8 cellular contexts compared by ENCODE assay signal in the genomic region with DNA sequence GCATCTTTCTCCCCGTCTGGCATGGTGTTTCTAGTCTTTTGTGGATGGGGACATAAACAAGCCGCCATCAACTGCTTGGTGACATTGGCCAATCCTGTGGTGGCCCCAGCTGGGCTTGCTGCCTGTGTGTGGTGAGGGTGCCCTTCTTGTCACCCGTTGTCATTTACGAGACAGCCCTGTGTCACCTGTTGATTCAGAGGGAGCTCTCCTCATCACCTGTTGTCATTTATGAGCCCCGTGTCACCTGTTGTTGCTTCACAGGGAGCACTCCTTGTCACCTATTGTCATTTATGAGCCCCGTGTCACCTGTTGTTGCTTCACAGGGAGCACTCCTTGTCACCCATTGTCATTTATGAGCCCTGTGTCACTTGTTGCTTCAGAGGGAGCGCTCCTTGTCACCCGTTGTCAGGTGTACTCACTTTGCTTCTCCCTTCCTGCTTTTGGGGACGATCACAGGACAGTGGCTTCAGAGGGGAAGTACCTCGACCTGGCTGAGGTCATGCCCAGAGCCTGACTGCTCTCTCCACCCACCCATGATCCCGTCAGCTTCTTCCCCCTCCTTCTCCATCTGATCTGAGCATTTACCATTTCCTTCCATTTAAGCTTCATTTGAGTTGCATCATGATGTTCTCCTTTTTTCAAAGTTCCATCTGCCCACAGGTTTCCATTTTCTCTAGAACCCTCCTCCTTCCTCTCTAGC. TPM values are rescaled to one million over a fixed set of nuclear protein-coding genes. Genes with fewer than 3 reads are reported as not detected.
DNase-seq lines count a peak whose midpoint lies in the region; ATAC-seq and TF ChIP-seq lines count a peak whose summit lies in the region.

No MANE protein-coding gene starts in this region.

- peak overlapping the region; percentile 96 for H3K27ac Mint-ChIP-seq in stimulated activated naive CD8-positive, alpha-beta T cell treated with anti-CD3 and anti-CD28 coated beads, Interleukin-15, Interleukin-2, amounts not matched to agents 100 ng/mL and 50 ng/mL, for 24 hours

- no peaks in the 10 kb centered on the region for H3K27me3 Mint-ChIP-seq in stimulated activated naive CD8-positive, alpha-beta T cell treated with anti-CD3 and anti-CD28 coated beads, Interleukin-15, Interleukin-2, amounts not matched to agents 100 ng/mL and 50 ng/mL, for 24 hours

- no peaks in the 10 kb centered on the region for H3K9me3 ChIP-seq in liver (ENCODE audit: control insufficient read depth in 4 of 4, low read length in 3 of 4)
- H3K9me3 ChIP-seq in A673 (ENCODE audit: low read depth, low read length, poor library complexity, severe bottlenecking): no peaks in the 10 kb centered on the region

- H3K4me3 Mint-ChIP-seq in stimulated activated naive CD8-positive, alpha-beta T cell treated with anti-CD3 and anti-CD28 coated beads, Interleukin-15, Interleukin-2, amounts not matched to agents 100 ng/mL and 50 ng/mL, for 24 hours: peak overlapping the region; percentile 83

- H3K4me1 Mint-ChIP-seq in stimulated activated naive CD8-positive, alpha-beta T cell treated with anti-CD3 and anti-CD28 coated beads, Interleukin-15, Interleukin-2, amounts not matched to agents 100 ng/mL and 50 ng/mL, for 24 hours (ENCODE audit: low read depth): peaks cover 86% of the 10 kb centered on the region

- POLR2A ChIA-PET in A673 (lab: Charles Lee; ENCODE audit: low non-redundant PET): no interaction called here

- H3K4me1 ChIP-seq in liver (ENCODE audit: control insufficient read depth in 4 of 4, insufficient read depth in 4 of 4, low read length in 3 of 4) (peaks cover 8 to 52% (median 32%) of the 10 kb centered on the region in 4 donors), A673 (ENCODE audit: insufficient read depth, low read length, poor library complexity, severe bottlenecking) (peaks cover 16% of the 10 kb centered on the region)

- in situ Hi-C loops in GM13977 (cut with MboI; ENCODE audit: low pct_unique_long_range_greater_than_20kb, low sequenced_read_pairs, unreplicated experiment): no loop called here

- peak; percentile 61 for ATAC-seq in HG02759 (IDR thresholded peaks at IDR 0.05; ENCODE audit: unreplicated experiment)

- TF ChIP-seq CTCF in GM13977 (IDR thresholded peaks at IDR 0.05; ENCODE audit: extremely low read depth, insufficient read depth, missing control alignments): no peak
- no peak for TF ChIP-seq CTCF in liver (IDR thresholded peaks at IDR 0.05; ENCODE audit: low read depth, low read length, missing input control)
- no peak for TF ChIP-seq CTCF in A673 (conservative IDR thresholded peaks at IDR 0.05; ENCODE audit: low read depth, low read length)

- TF ChIP-seq RAD21 in liver (IDR thresholded peaks at IDR 0.05): no peak

- peak overlapping the region; percentile 65 to 72 for H3K27ac ChIP-seq in liver (ENCODE audit: low read depth in 1 of 2, low read length in 2 of 2)
- H3K27ac ChIP-seq in A673 (ENCODE audit: low read depth, low read length, poor library complexity, severe bottlenecking): no peak overlapping the region

- H3K9ac ChIP-seq in liver (ENCODE audit: low read depth in 1 of 2, low read length in 2 of 2): no peak overlapping the region

- no TSS peak for BruUV-seq in A673 (replicated peaks; lab: Mats Ljungman, UMichigan)

- peaks cover 22% of the 10 kb centered on the region for H3K36me3 Mint-ChIP-seq in stimulated activated naive CD8-positive, alpha-beta T cell treated with anti-CD3 and anti-CD28 coated beads, Interleukin-15, Interleukin-2, amounts not matched to agents 100 ng/mL and 50 ng/mL, for 24 hours (ENCODE audit: low read depth)

- WGBS in liver: 74% methylated on average over 11 of the region's 11 CpGs

- H3K27me3 ChIP-seq in liver (ENCODE audit: control insufficient read depth in 4 of 4, insufficient read depth in 4 of 4, low read length in 3 of 4) (no peaks in the 10 kb centered on the region), A673 (replicated peaks; ENCODE audit: insufficient read depth, low read depth, low read length, poor library complexity) (no peaks in the 10 kb centered on the region)

- no peaks in the 10 kb centered on the region for H3K9me3 Mint-ChIP-seq in stimulated activated naive CD8-positive, alpha-beta T cell treated with anti-CD3 and anti-CD28 coated beads, Interleukin-15, Interleukin-2, amounts not matched to agents 100 ng/mL and 50 ng/mL, for 24 hours

- DNase-seq in GM13977 (ENCODE audit: low spot score) (peak; percentile 69), NCI-H345 (lab: John Stamatoyannopoulos, UW) (peak; percentile 89), activated T-cell treated with anti-CD3 and anti-CD28 coated beads for 4 hours (peak; percentile 31), A673 (ENCODE audit: low spot score) (no peak)
- DNase-seq in effector CD8-positive, alpha-beta T cell (lab: John Stamatoyannopoulos, UW): no peak

- H3K4me3 ChIP-seq in liver (ENCODE audit: low read depth in 1 of 3, low read length in 3 of 3): no peak overlapping the region
- H3K4me3 ChIP-seq in A673 (ENCODE audit: low read depth, low read length, poor library complexity, severe bottlenecking): no peak overlapping the region

- peaks cover 0 to 3% (median 0%) of the 10 kb centered on the region in 4 donors for H3K36me3 ChIP-seq in liver (ENCODE audit: control insufficient read depth in 4 of 4, insufficient read depth in 3 of 4, low read depth in 1 of 4, low read length in 3 of 4)
- no peaks in the 10 kb centered on the region for H3K36me3 ChIP-seq in A673 (ENCODE audit: insufficient read depth, low read length, poor library complexity, severe bottlenecking)

- intact Hi-C loops in A673 (cut with micrococcal nuclease; ENCODE audit: unreplicated experiment): no loop called here

- CTCF ChIA-PET in A673 (lab: Charles Lee): no interaction called here

TF ChIP-seq in liver, 16 proteins besides CTCF, POLR2A, EP300 and RAD21:
- no peak for TF ChIP-seq JUND (IDR thresholded peaks at IDR 0.05)
- no peak for TF ChIP-seq NR2F2 (IDR thresholded peaks at IDR 0.05)
- TF ChIP-seq FOXA2 (IDR thresholded peaks at IDR 0.05): no peak
- TF ChIP-seq, protein P1, sequence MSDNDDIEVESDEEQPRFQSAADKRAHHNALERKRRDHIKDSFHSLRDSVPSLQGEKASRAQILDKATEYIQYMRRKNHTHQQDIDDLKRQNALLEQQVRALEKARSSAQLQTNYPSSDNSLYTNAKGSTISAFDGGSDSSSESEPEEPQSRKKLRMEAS (IDR thresholded peaks at IDR 0.05): no peak
- no peak for TF ChIP-seq HNF4A (conservative IDR thresholded peaks at IDR 0.05)
- no peak for TF ChIP-seq EGR1 (IDR thresholded peaks at IDR 0.05; ENCODE audit: low read depth in 2 of 2)
- no peak for TF ChIP-seq RXRA (IDR thresholded peaks at IDR 0.05)
- TF ChIP-seq, protein P2, sequence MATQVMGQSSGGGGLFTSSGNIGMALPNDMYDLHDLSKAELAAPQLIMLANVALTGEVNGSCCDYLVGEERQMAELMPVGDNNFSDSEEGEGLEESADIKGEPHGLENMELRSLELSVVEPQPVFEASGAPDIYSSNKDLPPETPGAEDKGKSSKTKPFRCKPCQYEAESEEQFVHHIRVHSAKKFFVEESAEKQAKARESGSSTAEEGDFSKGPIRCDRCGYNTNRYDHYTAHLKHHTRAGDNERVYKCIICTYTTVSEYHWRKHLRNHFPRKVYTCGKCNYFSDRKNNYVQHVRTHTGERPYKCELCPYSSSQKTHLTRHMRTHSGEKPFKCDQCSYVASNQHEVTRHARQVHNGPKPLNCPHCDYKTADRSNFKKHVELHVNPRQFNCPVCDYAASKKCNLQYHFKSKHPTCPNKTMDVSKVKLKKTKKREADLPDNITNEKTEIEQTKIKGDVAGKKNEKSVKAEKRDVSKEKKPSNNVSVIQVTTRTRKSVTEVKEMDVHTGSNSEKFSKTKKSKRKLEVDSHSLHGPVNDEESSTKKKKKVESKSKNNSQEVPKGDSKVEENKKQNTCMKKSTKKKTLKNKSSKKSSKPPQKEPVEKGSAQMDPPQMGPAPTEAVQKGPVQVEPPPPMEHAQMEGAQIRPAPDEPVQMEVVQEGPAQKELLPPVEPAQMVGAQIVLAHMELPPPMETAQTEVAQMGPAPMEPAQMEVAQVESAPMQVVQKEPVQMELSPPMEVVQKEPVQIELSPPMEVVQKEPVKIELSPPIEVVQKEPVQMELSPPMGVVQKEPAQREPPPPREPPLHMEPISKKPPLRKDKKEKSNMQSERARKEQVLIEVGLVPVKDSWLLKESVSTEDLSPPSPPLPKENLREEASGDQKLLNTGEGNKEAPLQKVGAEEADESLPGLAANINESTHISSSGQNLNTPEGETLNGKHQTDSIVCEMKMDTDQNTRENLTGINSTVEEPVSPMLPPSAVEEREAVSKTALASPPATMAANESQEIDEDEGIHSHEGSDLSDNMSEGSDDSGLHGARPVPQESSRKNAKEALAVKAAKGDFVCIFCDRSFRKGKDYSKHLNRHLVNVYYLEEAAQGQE (IDR thresholded peaks at IDR 0.05): no peak
- TF ChIP-seq, protein P3, sequence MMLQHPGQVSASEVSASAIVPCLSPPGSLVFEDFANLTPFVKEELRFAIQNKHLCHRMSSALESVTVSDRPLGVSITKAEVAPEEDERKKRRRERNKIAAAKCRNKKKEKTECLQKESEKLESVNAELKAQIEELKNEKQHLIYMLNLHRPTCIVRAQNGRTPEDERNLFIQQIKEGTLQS (IDR thresholded peaks at IDR 0.05): no peak
- TF ChIP-seq, protein P4, sequence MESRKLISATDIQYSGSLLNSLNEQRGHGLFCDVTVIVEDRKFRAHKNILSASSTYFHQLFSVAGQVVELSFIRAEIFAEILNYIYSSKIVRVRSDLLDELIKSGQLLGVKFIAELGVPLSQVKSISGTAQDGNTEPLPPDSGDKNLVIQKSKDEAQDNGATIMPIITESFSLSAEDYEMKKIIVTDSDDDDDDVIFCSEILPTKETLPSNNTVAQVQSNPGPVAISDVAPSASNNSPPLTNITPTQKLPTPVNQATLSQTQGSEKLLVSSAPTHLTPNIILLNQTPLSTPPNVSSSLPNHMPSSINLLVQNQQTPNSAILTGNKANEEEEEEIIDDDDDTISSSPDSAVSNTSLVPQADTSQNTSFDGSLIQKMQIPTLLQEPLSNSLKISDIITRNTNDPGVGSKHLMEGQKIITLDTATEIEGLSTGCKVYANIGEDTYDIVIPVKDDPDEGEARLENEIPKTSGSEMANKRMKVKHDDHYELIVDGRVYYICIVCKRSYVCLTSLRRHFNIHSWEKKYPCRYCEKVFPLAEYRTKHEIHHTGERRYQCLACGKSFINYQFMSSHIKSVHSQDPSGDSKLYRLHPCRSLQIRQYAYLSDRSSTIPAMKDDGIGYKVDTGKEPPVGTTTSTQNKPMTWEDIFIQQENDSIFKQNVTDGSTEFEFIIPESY (IDR thresholded peaks at IDR 0.05): no peak
- TF ChIP-seq HNF4G (IDR thresholded peaks at IDR 0.05): no peak
- TF ChIP-seq GABPA (IDR thresholded peaks at IDR 0.05 in 1 of 2, conservative IDR thresholded peaks at IDR 0.05 in 1 of 2): no peak
- no peak for TF ChIP-seq SP1 (IDR thresholded peaks at IDR 0.05)

RNA-seq across cellular contexts. Expression of gene HPCAL1, which starts 29.1 kb away (rescaled TPM):
- total RNA-seq in liver (10 to 100 TPM; 17.3 to 18.1 TPM), A673 (2021) (9.7 and 10.6 TPM in 2 replicates)
- polyA plus RNA-seq in liver: 10 to 100 TPM; 27.7 to 27.9 TPM

Comparison
In these comparisons a context has a peak if more than half of its experiments do, and no peak if none do; other contexts are left out.
1. DNase-seq: peak in GM13977 (single experiment), NCI-H345 (single experiment) and activated T-cell treated with anti-CD3 and anti-CD28 coated beads for 4 hours (single experiment); none in A673 (single experiment) and effector CD8-positive, alpha-beta T cell (single experiment).